Comparison of ENCODE assay signal across 2 cellular contexts in genomic region chr6:42374027-42374669, GRCh38.
TF ChIP-seq lines count a peak whose summit lies in the region.

No MANE protein-coding gene starts in this region.

TF ChIP-seq in IMR-90, 13 proteins besides CTCF, POLR2A, EP300 and RAD21 (continued from another document):
- TF ChIP-seq USF2 (IDR thresholded peaks at IDR 0.05; ENCODE audit: low read depth, low read length): no peak
- TF ChIP-seq, protein P1, sequence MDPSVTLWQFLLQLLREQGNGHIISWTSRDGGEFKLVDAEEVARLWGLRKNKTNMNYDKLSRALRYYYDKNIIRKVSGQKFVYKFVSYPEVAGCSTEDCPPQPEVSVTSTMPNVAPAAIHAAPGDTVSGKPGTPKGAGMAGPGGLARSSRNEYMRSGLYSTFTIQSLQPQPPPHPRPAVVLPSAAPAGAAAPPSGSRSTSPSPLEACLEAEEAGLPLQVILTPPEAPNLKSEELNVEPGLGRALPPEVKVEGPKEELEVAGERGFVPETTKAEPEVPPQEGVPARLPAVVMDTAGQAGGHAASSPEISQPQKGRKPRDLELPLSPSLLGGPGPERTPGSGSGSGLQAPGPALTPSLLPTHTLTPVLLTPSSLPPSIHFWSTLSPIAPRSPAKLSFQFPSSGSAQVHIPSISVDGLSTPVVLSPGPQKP (IDR thresholded peaks at IDR 0.05; ENCODE audit: borderline replicate concordance, low read depth, low read length): no peak
- no peak for TF ChIP-seq RFX5 (IDR thresholded peaks at IDR 0.05; ENCODE audit: low read depth, low read length)
- TF ChIP-seq MAZ (IDR thresholded peaks at IDR 0.05; ENCODE audit: borderline replicate concordance, low read depth, low read length): no peak

TF ChIP-seq in SK-N-SH treated with all-trans-retinoic acid at 6 μM for 48 hours, 23 proteins besides CTCF, POLR2A, EP300 and RAD21 (continued from another document):
- TF ChIP-seq, protein P2, sequence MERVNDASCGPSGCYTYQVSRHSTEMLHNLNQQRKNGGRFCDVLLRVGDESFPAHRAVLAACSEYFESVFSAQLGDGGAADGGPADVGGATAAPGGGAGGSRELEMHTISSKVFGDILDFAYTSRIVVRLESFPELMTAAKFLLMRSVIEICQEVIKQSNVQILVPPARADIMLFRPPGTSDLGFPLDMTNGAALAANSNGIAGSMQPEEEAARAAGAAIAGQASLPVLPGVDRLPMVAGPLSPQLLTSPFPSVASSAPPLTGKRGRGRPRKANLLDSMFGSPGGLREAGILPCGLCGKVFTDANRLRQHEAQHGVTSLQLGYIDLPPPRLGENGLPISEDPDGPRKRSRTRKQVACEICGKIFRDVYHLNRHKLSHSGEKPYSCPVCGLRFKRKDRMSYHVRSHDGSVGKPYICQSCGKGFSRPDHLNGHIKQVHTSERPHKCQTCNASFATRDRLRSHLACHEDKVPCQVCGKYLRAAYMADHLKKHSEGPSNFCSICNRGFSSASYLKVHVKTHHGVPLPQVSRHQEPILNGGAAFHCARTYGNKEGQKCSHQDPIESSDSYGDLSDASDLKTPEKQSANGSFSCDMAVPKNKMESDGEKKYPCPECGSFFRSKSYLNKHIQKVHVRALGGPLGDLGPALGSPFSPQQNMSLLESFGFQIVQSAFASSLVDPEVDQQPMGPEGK (CRISPR knock-in tag; IDR thresholded peaks at IDR 0.05; ENCODE audit: borderline replicate concordance): no peak
- TF ChIP-seq OSR1 (CRISPR knock-in tag; IDR thresholded peaks at IDR 0.05) (no peak), TOX (CRISPR knock-in tag; IDR thresholded peaks at IDR 0.05; ENCODE audit: borderline replicate concordance) (no peak), TCF4 (CRISPR knock-in tag; IDR thresholded peaks at IDR 0.05; ENCODE audit: borderline replicate concordance) (no peak), PPARA (CRISPR knock-in tag; IDR thresholded peaks at IDR 0.05; ENCODE audit: borderline replicate concordance) (no peak), CSRNP3 (CRISPR knock-in tag; IDR thresholded peaks at IDR 0.05) (no peak), GLIS3 (CRISPR knock-in tag; IDR thresholded peaks at IDR 0.05) (no peak), TSHZ2 (CRISPR knock-in tag; IDR thresholded peaks at IDR 0.05) (no peak), ZNF70 (CRISPR knock-in tag; IDR thresholded peaks at IDR 0.05) (no peak), RARB (CRISPR knock-in tag; IDR thresholded peaks at IDR 0.05) (no peak), ZC3H10 (CRISPR knock-in tag; IDR thresholded peaks at IDR 0.05) (no peak), ISL1 (CRISPR knock-in tag; IDR thresholded peaks at IDR 0.05) (no peak), ZFP3 (CRISPR knock-in tag; IDR thresholded peaks at IDR 0.05) (no peak), BACH2 (CRISPR knock-in tag; IDR thresholded peaks at IDR 0.05; ENCODE audit: borderline replicate concordance) (no peak), ARNTL (CRISPR knock-in tag; IDR thresholded peaks at IDR 0.05; ENCODE audit: borderline replicate concordance, low read depth) (no peak), SNAI2 (CRISPR knock-in tag; IDR thresholded peaks at IDR 0.05) (no peak)
